In genomic region chr14:68140111-68140741, GRCh38 we compare ENCODE assay signal across 9 cellular contexts.
A peak's percentile ranks its signal among the peaks of the same experiment; 100 is the strongest.
DNase-seq lines count a peak whose midpoint lies in the region; ATAC-seq, FAIRE-seq and TF ChIP-seq lines count a peak whose summit lies in the region.
"Had no signal": no experiment of that assay in that cellular context is flagged by ENCODE, and none has a peak within 500 bp of the region (broad histone marks: within the 10 kb centered on the region; RNA-seq: fewer than 3 reads in every experiment).

No MANE protein-coding gene starts in this region.

- H3K27me3 ChIP-seq in endothelial cell of umbilical vein (ENCODE audit: control insufficient read depth in 2 of 2, insufficient read depth in 2 of 2, low read length in 2 of 2): no peaks in the 10 kb centered on the region

- no peak overlapping the region for H3K4me2 ChIP-seq in endothelial cell of umbilical vein (ENCODE audit: insufficient read depth, low read length)

- H2AFZ ChIP-seq in endothelial cell of umbilical vein (ENCODE audit: low read depth, low read length): no peak overlapping the region

- peak; percentile 99 for DNase-seq in EL
- peak; percentile 83 for DNase-seq in NCI-H460 (ENCODE audit: extremely low read depth, low read depth)
- DNase-seq in endothelial cell of umbilical vein (ENCODE audit: low read depth, low spot score): peak; percentile 86
- DNase-seq in nephron progenitor cell: peak; percentile 15
- no peak for DNase-seq in SHP77 treated with DMSO at 0.1 percent for 48 hours (lab: John Stamatoyannopoulos, UW)
- DNase-seq in amygdala (lab: John Stamatoyannopoulos, UW): no peak
- no peak for DNase-seq in nucleus accumbens (lab: John Stamatoyannopoulos, UW)
- DNase-seq: naive B cell had no signal

- no peaks in the 10 kb centered on the region for H3K9me3 ChIP-seq in endothelial cell of umbilical vein (replicated peaks; ENCODE audit: control insufficient read depth, insufficient read depth, low read length)

- no peak for TF ChIP-seq POLR2A in endothelial cell of umbilical vein (IDR thresholded peaks at IDR 0.05; ENCODE audit: low read depth, low read length)

- peaks cover 27% of the 10 kb centered on the region for H3K4me1 ChIP-seq in endothelial cell of umbilical vein (ENCODE audit: control insufficient read depth, extremely low read depth, insufficient read depth, low read length)

- no peak for ATAC-seq in GM19455 (IDR thresholded peaks at IDR 0.05; ENCODE audit: unreplicated experiment)

- no peaks in the 10 kb centered on the region for H3K9me3 Mint-ChIP-seq in nephron progenitor cell
- H3K9me3 Mint-ChIP-seq: naive B cell had no signal

- H3K27me3 Mint-ChIP-seq in nephron progenitor cell (ENCODE audit: low read depth, poor library complexity): no peaks in the 10 kb centered on the region
- H3K27me3 Mint-ChIP-seq: naive B cell had no signal

- POLR2A ChIA-PET in endothelial cell of umbilical vein (lab: Charles Lee): no interaction called here

- FAIRE-seq in endothelial cell of umbilical vein (lab: Jason Lieb, UNC): no peak

- CTCF ChIA-PET in endothelial cell of umbilical vein (lab: Charles Lee): no interaction called here

- H3K79me2 ChIP-seq in endothelial cell of umbilical vein (ENCODE audit: control insufficient read depth, insufficient read depth, low read length): no peaks in the 10 kb centered on the region

- no peaks in the 10 kb centered on the region for H3K9me1 ChIP-seq in endothelial cell of umbilical vein (replicated peaks; ENCODE audit: control insufficient read depth, extremely low read depth, insufficient read depth, low read length)

- peaks cover 5% of the 10 kb centered on the region for H3K36me3 Mint-ChIP-seq in nephron progenitor cell (ENCODE audit: low read depth)
- H3K36me3 Mint-ChIP-seq: naive B cell had no signal

- peak overlapping the region; percentile 4 for H3K4me3 Mint-ChIP-seq in nephron progenitor cell
- H3K4me3 Mint-ChIP-seq: naive B cell had no signal

- no peaks in the 10 kb centered on the region for H3K36me3 ChIP-seq in endothelial cell of umbilical vein (ENCODE audit: control insufficient read depth in 2 of 2, extremely low read depth in 1 of 2, insufficient read depth in 2 of 2, low read length in 2 of 2)

- H3K4me3 ChIP-seq in endothelial cell of umbilical vein (replicated peaks in 1 of 3; ENCODE audit: insufficient read depth in 1 of 3, low read depth in 1 of 3, low read length in 3 of 3): no peak overlapping the region

- peak overlapping the region; percentile 19 for H3K27ac ChIP-seq in endothelial cell of umbilical vein (ENCODE audit: insufficient read depth, low read depth, low read length)

- H3K27ac Mint-ChIP-seq in nephron progenitor cell: peak overlapping the region; percentile 100

- dilution Hi-C loops in endothelial cell of umbilical vein (cut with MboI; ENCODE audit: extremely low pct_ligation_motif_present, low sequenced_read_pairs): no loop called here

- H3K4me1 Mint-ChIP-seq in nephron progenitor cell: peaks cover 79% of the 10 kb centered on the region

- H4K20me1 ChIP-seq in endothelial cell of umbilical vein (replicated peaks; ENCODE audit: control insufficient read depth, extremely low read depth, insufficient read depth, low read length): no peaks in the 10 kb centered on the region

- no peak overlapping the region for H3K9ac ChIP-seq in endothelial cell of umbilical vein (replicated peaks; ENCODE audit: extremely low read depth, insufficient read depth, low read length)

- intact Hi-C loops in endothelial cell of umbilical vein (cut with micrococcal nuclease): loop anchor here (5.0 to 10.0 kb wide), 2 partner anchors 92 to 655 kb away; partner anchors contain the start of gene ZFP36L1

- BruUV-seq in endothelial cell of umbilical vein (replicated peaks; lab: Mats Ljungman, UMichigan): no TSS peak

- TF ChIP-seq CTCF in endothelial cell of umbilical vein (IDR thresholded peaks at IDR 0.05; ENCODE audit: extremely low read depth in 1 of 2, insufficient read depth in 1 of 2, low read depth in 1 of 2, low read length in 2 of 2) (no peak), nephron progenitor cell (IDR thresholded peaks at IDR 0.05) (no peak)

TF ChIP-seq in endothelial cell of umbilical vein, 7 proteins besides CTCF, POLR2A, EP300 and RAD21:
- TF ChIP-seq GATA2 (IDR thresholded peaks at IDR 0.05; ENCODE audit: insufficient read depth, insufficient read length, low read depth, low read length) (no peak), EZH2 (IDR thresholded peaks at IDR 0.05; ENCODE audit: borderline replicate concordance, low read depth, low read length, severe bottlenecking) (no peak), JUN (IDR thresholded peaks at IDR 0.05; ENCODE audit: borderline replicate concordance, insufficient read depth, insufficient read length, low read depth) (peak; percentile 76), FOS (IDR thresholded peaks at IDR 0.05; ENCODE audit: borderline replicate concordance, insufficient read depth, low read length) (peak; percentile 48), POLR2AphosphoS5 (IDR thresholded peaks at IDR 0.05; ENCODE audit: insufficient read depth, low read depth, low read length) (no peak), MYC (IDR thresholded peaks at IDR 0.05; ENCODE audit: low read depth, low read length) (no peak), MAX (IDR thresholded peaks at IDR 0.05; ENCODE audit: insufficient read depth, insufficient read length) (no peak)

Comparison
In these comparisons a context has a peak if more than half of its experiments do, and no peak if none do; other contexts are left out.
1. DNase-seq: peak in EL (single experiment), NCI-H460 (single experiment), endothelial cell of umbilical vein (single experiment) and nephron progenitor cell (single experiment); none in SHP77 treated with DMSO at 0.1 percent for 48 hours (single experiment), amygdala (0 of 56) and nucleus accumbens (0 of 56).